Comparison of ENCODE assay signal across 11 cellular contexts in genomic region chr10:79442171-79443040, GRCh38. TPM values are rescaled to one million over a fixed set of nuclear protein-coding genes. Genes with fewer than 3 reads are reported as not detected.
DNase-seq lines count a peak whose midpoint lies in the region; ATAC-seq and TF ChIP-seq lines count a peak whose summit lies in the region.
"Had no signal": no experiment of that assay in that cellular context is flagged by ENCODE, and none has a peak within 500 bp of the region (broad histone marks: within the 10 kb centered on the region; RNA-seq: fewer than 3 reads in every experiment).

No MANE protein-coding gene starts in this region.

- intact Hi-C loops in psoas muscle (cut with DNase I): loop anchor here (5.0 kb wide), 2 partner anchors 40 to 455 kb away; no protein-coding TSS in a partner anchor

- DNase-seq in AG04449 (ENCODE audit: low read depth, low spot score) (no peak), adipocyte (ENCODE audit: low read depth) (no peak), hippocampal formation (lab: John Stamatoyannopoulos, UW) (peak; percentile 93 to 96), psoas muscle (no peak), CD1c-positive myeloid dendritic cell (ENCODE audit: extremely low spot score) (no peak), SIG-M5 treated with dmso at 0.1 percent for 504 hours (lab: John Stamatoyannopoulos, UW; ENCODE audit: unreplicated experiment) (no peak), NCI-H1092 (lab: John Stamatoyannopoulos, UW) (no peak)
- DNase-seq: activated T-cell treated with anti-CD3 and anti-CD28 coated beads, Interleukin-2, amount 50 U/mL, for 4 hours; natural killer cell had no signal

- WGBS in psoas muscle, 3 donors: 57 to 80% (median 58%) methylated on average over 14 of the region's 14 CpGs

- ATAC-seq in psoas muscle: no peak
- ATAC-seq in GM21367 (IDR thresholded peaks at IDR 0.05; ENCODE audit: unreplicated experiment): no peak
- ATAC-seq: activated T-cell treated with anti-CD3 and anti-CD28 coated beads, Interleukin-2, amount 50 U/mL, for 4 hours; natural killer cell had no signal

- TF ChIP-seq CTCF in AG04449 (IDR thresholded peaks at IDR 0.05; ENCODE audit: insufficient read depth, low read length, missing control alignments) (no peak), psoas muscle (IDR thresholded peaks at IDR 0.05) (no peak)

- H3K27me3 ChIP-seq in adipocyte (replicated peaks; ENCODE audit: control insufficient read depth, insufficient read depth, low read length): no peaks in the 10 kb centered on the region
- H3K27me3 ChIP-seq in psoas muscle (ENCODE audit: insufficient read depth in 3 of 3, low read length in 2 of 3): no peaks in the 10 kb centered on the region

- H3K4me3 ChIP-seq in AG04449 (ENCODE audit: low read depth, low read length) (peak overlapping the region; percentile 6; the same call in 1 of the 2 replicates), adipocyte (ENCODE audit: low read length) (peak overlapping the region; percentile 97), psoas muscle (peak overlapping the region; percentile 76)

- POLR2A ChIA-PET in AG04449 (lab: Yijun Ruan, JAX): interaction anchor here (0.6 kb wide), 1 partner anchor 95 kb away, joined by 3 read pairs; no protein-coding TSS in a partner anchor

- H3K9me3 ChIP-seq in adipocyte (ENCODE audit: control insufficient read depth, low read length) (no peaks in the 10 kb centered on the region), psoas muscle (no peaks in the 10 kb centered on the region)

- CTCF ChIA-PET in AG04449 (lab: Yijun Ruan, JAX): no interaction called here

- peak overlapping the region; percentile 93 for H3K27ac ChIP-seq in psoas muscle
- H3K27ac ChIP-seq: KMS-11 had no signal

- peak overlapping the region; percentile 99 for H3K9ac ChIP-seq in adipocyte (ENCODE audit: low read length)
- H3K9ac ChIP-seq: KMS-11 had no signal

- H3K4me1 ChIP-seq in adipocyte (ENCODE audit: control insufficient read depth, insufficient read depth, low read length) (peaks cover 61% of the 10 kb centered on the region), psoas muscle (peaks cover 69% of the 10 kb centered on the region)

- peaks cover 30% of the 10 kb centered on the region for H3K36me3 ChIP-seq in adipocyte (ENCODE audit: control insufficient read depth, insufficient read depth, low read length, severe bottlenecking)
- H3K36me3 ChIP-seq in psoas muscle (ENCODE audit: insufficient read depth in 1 of 2, low read depth in 1 of 2): peaks cover 0 to 21% of the 10 kb centered on the region in 2 donors

RNA-seq across cellular contexts. Expression of gene ZCCHC24, which starts 3.0 kb away (rescaled TPM):
- total RNA-seq in psoas muscle: 10 to 100 TPM; 31.6 to 64.7 (median 47.9) TPM
- 100 to 1,000 TPM in 1 of 3 donors, 10 to 100 TPM in 2; 11.2 to 112 (median 36.2) TPM for polyA plus RNA-seq in psoas muscle

Comparison
In these comparisons a context has a peak if more than half of its experiments do, and no peak if none do; other contexts are left out.
1. DNase-seq: peak in hippocampal formation (2 of 2); none in AG04449 (single experiment), adipocyte (single experiment), psoas muscle (0 of 2), CD1c-positive myeloid dendritic cell (single experiment), SIG-M5 treated with dmso at 0.1 percent for 504 hours (single experiment) and NCI-H1092 (single experiment).
2. H3K4me3 ChIP-seq: peak in every context shown above with its lines; median percentile 97 in adipocyte; 76 in psoas muscle; 6 in AG04449.